In genomic region chr20:50987493-50988210, GRCh38 we compare ENCODE assay signal across 8 cellular contexts. TPM values are rescaled to one million over a fixed set of nuclear protein-coding genes. Genes with fewer than 3 reads are reported as not detected.
DNase-seq lines count a peak whose midpoint lies in the region; ATAC-seq and TF ChIP-seq lines count a peak whose summit lies in the region.

No MANE protein-coding gene starts in this region.

- POLR2A ChIA-PET in AG04449 (lab: Yijun Ruan, JAX), result interaction anchor here (1.0 kb wide), 1 partner anchor 379 kb away, joined by 6 read pairs; no protein-coding TSS in a partner anchor

- CTCF ChIA-PET in AG04449 (lab: Yijun Ruan, JAX), result interaction anchor here (0.6 to 14.9 kb wide), 72 partner anchors 9 to 1141 kb away, joined by 3 to 626 read pairs (median 5); partner anchors contain the start of gene BCAS4

- no peak overlapping the region for H3K27ac Mint-ChIP-seq in activated naive CD4-positive, alpha-beta T cell treated with anti-CD3 and anti-CD28 coated beads, Interleukin-2, amount 50 U/mL, for 72 hours

- H3K4me3 ChIP-seq in AG04449 (ENCODE audit: low read depth, low read length), result no peak overlapping the region

- ATAC-seq in GM18520 (IDR thresholded peaks at IDR 0.05; ENCODE audit: unreplicated experiment) (peak; percentile 46), HG03460 (IDR thresholded peaks at IDR 0.05; ENCODE audit: unreplicated experiment) (no peak)
- ATAC-seq in activated naive CD4-positive, alpha-beta T cell treated with anti-CD3 and anti-CD28 coated beads, Interleukin-2, amount 50 U/mL, for 72 hours, result peak; percentile 86 to 88

- H3K9me3 Mint-ChIP-seq in activated naive CD4-positive, alpha-beta T cell treated with anti-CD3 and anti-CD28 coated beads, Interleukin-2, amount 50 U/mL, for 72 hours, result no peaks in the 10 kb centered on the region

- DNase-seq in AG04449 (ENCODE audit: low read depth, low spot score) (peak; percentile 60), NCI-H128 (lab: John Stamatoyannopoulos, UW; ENCODE audit: unreplicated experiment) (peak; percentile 40), SKM-1 treated with dmso at 0.1 percent for 144 hours (lab: John Stamatoyannopoulos, UW; ENCODE audit: unreplicated experiment) (peak; percentile 66), head of caudate nucleus (peak; percentile 25 to 90 (median 72)), pulmonary artery endothelial cell (ENCODE audit: low read depth, low spot score) (peak; percentile 54)
- peak in 1 of 2 donors; percentile 83 for DNase-seq in activated naive CD4-positive, alpha-beta T cell treated with anti-CD3 and anti-CD28 coated beads, Interleukin-2, amount 50 U/mL, for 72 hours (ENCODE audit: low spot score in 2 of 2)

- TF ChIP-seq CTCF in AG04449 (IDR thresholded peaks at IDR 0.05; ENCODE audit: insufficient read depth, low read length, missing control alignments), result peak; percentile 79

- intact Hi-C loops in head of caudate nucleus (cut with DNase I), result loop anchor here (2.0 kb wide), 1 partner anchor 319 kb away; no protein-coding TSS in a partner anchor

- no peaks in the 10 kb centered on the region for H3K36me3 Mint-ChIP-seq in activated naive CD4-positive, alpha-beta T cell treated with anti-CD3 and anti-CD28 coated beads, Interleukin-2, amount 50 U/mL, for 72 hours

RNA-seq across cellular contexts. Expression of gene MOCS3, which starts 29.0 kb away (rescaled TPM):
- 1 to 10 TPM; 2.4 to 4.3 TPM for total RNA-seq in activated naive CD4-positive, alpha-beta T cell treated with anti-CD3 and anti-CD28 coated beads, Interleukin-2, amount 50 U/mL, for 72 hours
- total RNA-seq in pulmonary artery endothelial cell, result 8.7 and 9.5 TPM in 2 replicates

RNA-seq across cellular contexts. Expression of gene DPM1, which starts 29.3 kb away (rescaled TPM):
- 10 to 100 TPM; 53.0 to 58.0 TPM for total RNA-seq in activated naive CD4-positive, alpha-beta T cell treated with anti-CD3 and anti-CD28 coated beads, Interleukin-2, amount 50 U/mL, for 72 hours
- 64.8 and 66.5 TPM in 2 replicates for total RNA-seq in pulmonary artery endothelial cell

RNA-seq across cellular contexts. Expression of gene KCNG1, which starts 35.3 kb away (rescaled TPM):
- total RNA-seq in activated naive CD4-positive, alpha-beta T cell treated with anti-CD3 and anti-CD28 coated beads, Interleukin-2, amount 50 U/mL, for 72 hours, result under 1 TPM in 1 of 2 donors, not detected in 1; 0.86 TPM
- 0.40 and 1.3 TPM in 2 replicates for total RNA-seq in pulmonary artery endothelial cell

RNA-seq across cellular contexts. Expression of gene ADNP, which starts 56.4 kb away (rescaled TPM):
- 10 to 100 TPM; 65.1 to 70.7 TPM for total RNA-seq in activated naive CD4-positive, alpha-beta T cell treated with anti-CD3 and anti-CD28 coated beads, Interleukin-2, amount 50 U/mL, for 72 hours
- total RNA-seq in pulmonary artery endothelial cell, result 29.3 and 30.8 TPM in 2 replicates
